Comparison of ENCODE assay signal across 8 cellular contexts in genomic region chr7:128883622-128884549, GRCh38. TPM values are rescaled to one million over a fixed set of nuclear protein-coding genes. Genes with fewer than 3 reads are reported as not detected.
A peak's percentile ranks its signal among the peaks of the same experiment; 100 is the strongest.
DNase-seq lines count a peak whose midpoint lies in the region; ATAC-seq and TF ChIP-seq lines count a peak whose summit lies in the region.

No MANE protein-coding gene starts in this region.

- H3K36me3 ChIP-seq in right lobe of liver: no peaks in the 10 kb centered on the region

- 29% methylated on average over 11 of the region's 22 CpGs for WGBS in right lobe of liver (ENCODE audit: insufficient coverage, low coverage, low lambda C conversion rate, missing lambda C conversion rate)

- H3K4me3 ChIP-seq in right lobe of liver: no peak overlapping the region

- no peaks in the 10 kb centered on the region for H3K27me3 ChIP-seq in right lobe of liver

- no peaks in the 10 kb centered on the region for H3K36me3 Mint-ChIP-seq in central memory CD8-positive, alpha-beta T cell (ENCODE audit: insufficient read depth)

- TF ChIP-seq POLR2A in right lobe of liver (IDR thresholded peaks at IDR 0.05): no peak

- no peaks in the 10 kb centered on the region for H3K27me3 Mint-ChIP-seq in central memory CD8-positive, alpha-beta T cell

- DNase-seq in NCI-H187 (lab: John Stamatoyannopoulos, UW) (peak; percentile 39 to 46), NCI-H187 treated with DMSO at 0.1 percent for 48 hours (lab: John Stamatoyannopoulos, UW) (no peak), NCI-H510A treated with DMSO at 0.1 percent for 48 hours (lab: John Stamatoyannopoulos, UW) (peak; percentile 50), right lobe of liver (peak; percentile 81 to 84 (median 83))
- DNase-seq in activated CD4-positive, alpha-beta T cell treated with anti-CD3 and anti-CD28 coated beads for 24 hours (ENCODE audit: low read depth in 2 of 2): peak; percentile 81 to 84
- peak; percentile 77 to 89 for DNase-seq in central memory CD8-positive, alpha-beta T cell (ENCODE audit: low spot score in 2 of 2)
- DNase-seq in stimulated activated CD4-positive, alpha-beta T cell treated with anti-CD3 and anti-CD28 coated beads, TNF-alpha, amount 100 ng/mL, for 48 hours (ENCODE audit: low read depth in 3 of 3): peak; percentile 69 to 83 (median 78)

- TF ChIP-seq CTCF in right lobe of liver (IDR thresholded peaks at IDR 0.05): peak; percentile 81 to 98 (median 93)

- H3K9me3 Mint-ChIP-seq in central memory CD8-positive, alpha-beta T cell: no peaks in the 10 kb centered on the region

- ATAC-seq in HG03060 (IDR thresholded peaks at IDR 0.05; ENCODE audit: low read depth, unreplicated experiment) (peak; percentile 63), right lobe of liver (peak; percentile 72 to 80 (median 74))
- ATAC-seq in central memory CD8-positive, alpha-beta T cell (replicated peaks; ENCODE audit: extremely low read depth, poor library complexity, severe bottlenecking): peak; percentile 76

- H3K4me1 ChIP-seq in right lobe of liver: no peaks in the 10 kb centered on the region

- H3K4me3 Mint-ChIP-seq in central memory CD8-positive, alpha-beta T cell: peak overlapping the region; percentile 19

- intact Hi-C loops in right lobe of liver (cut with DNase I): no loop called here

- H3K27ac Mint-ChIP-seq in central memory CD8-positive, alpha-beta T cell (ENCODE audit: low read depth): no peak overlapping the region

- no peaks in the 10 kb centered on the region for H3K4me1 Mint-ChIP-seq in central memory CD8-positive, alpha-beta T cell

- H3K27ac ChIP-seq in right lobe of liver: no peak overlapping the region

- no peaks in the 10 kb centered on the region for H3K9me3 ChIP-seq in right lobe of liver

RNA-seq across cellular contexts. Expression of gene ATP6V1F, which starts 21.2 kb away (rescaled TPM):
- total RNA-seq in right lobe of liver: 10 to 100 TPM; 26.9 to 72.0 (median 38.9) TPM

RNA-seq across cellular contexts. Expression of gene KCP, which starts 26.6 kb away (rescaled TPM):
- total RNA-seq in right lobe of liver: under 1 TPM in 4 of 6 experiments, not detected in 2; 0.10 to 0.22 (median 0.12) TPM

RNA-seq across cellular contexts. Expression of gene FLNC, which starts 53.7 kb away (rescaled TPM):
- 1 to 10 TPM in 2 of 6 experiments, under 1 TPM in 4; 0.27 to 5.1 (median 0.74) TPM for total RNA-seq in right lobe of liver

RNA-seq across cellular contexts. Expression of gene IRF5, which starts 53.8 kb away (rescaled TPM):
- 1 to 10 TPM; 4.6 to 8.9 (median 6.4) TPM for total RNA-seq in right lobe of liver
